ENCODE assay signal across 1 cellular context in the genomic region with DNA sequence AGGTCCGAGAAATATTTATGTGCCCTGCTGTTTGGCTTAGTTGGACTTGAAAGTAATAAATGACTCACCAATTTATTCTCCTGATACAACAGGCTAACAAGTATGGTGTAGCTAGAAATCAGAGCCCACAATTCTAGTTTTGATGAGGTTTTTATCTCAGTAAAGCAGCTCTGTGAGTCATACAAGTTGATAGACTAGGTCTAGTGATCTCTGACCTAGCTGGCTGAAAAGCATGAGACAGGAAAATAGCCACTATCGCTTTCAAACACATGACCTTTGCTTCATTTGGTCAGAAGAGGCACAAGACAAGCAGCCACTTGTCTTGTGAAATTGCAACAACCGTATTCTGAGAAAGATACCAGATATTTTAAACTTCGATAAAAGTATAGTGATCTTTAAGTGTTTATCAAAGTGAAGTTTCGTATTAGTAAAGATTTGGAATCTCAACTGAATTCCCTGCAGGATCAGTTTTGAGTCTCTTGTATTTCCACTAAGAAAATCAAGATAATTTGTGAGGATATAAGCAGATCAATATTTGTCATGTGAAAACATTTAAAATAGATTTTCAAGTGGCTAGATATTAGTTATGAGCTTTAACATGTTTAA.
TF ChIP-seq lines count a peak whose summit lies in the region.

No MANE protein-coding gene starts in this region.

TF ChIP-seq in HepG2, 621 proteins besides CTCF, POLR2A, EP300 and RAD21 (continued from another document and continues in another):
- TF ChIP-seq ZNF646 (CRISPR knock-in tag; IDR thresholded peaks at IDR 0.05) (peak; percentile 68; the same call in 1 of the 2 replicates), SIN3A (IDR thresholded peaks at IDR 0.05; ENCODE audit: borderline replicate concordance, low read depth, low read length) (no peak), MTA1 (CRISPR knock-in tag; IDR thresholded peaks at IDR 0.05; ENCODE audit: borderline replicate concordance) (no peak), ZFX (CRISPR knock-in tag; IDR thresholded peaks at IDR 0.05; ENCODE audit: low read depth) (no peak), ELF3 (CRISPR knock-in tag; IDR thresholded peaks at IDR 0.05) (no peak), SRF (IDR thresholded peaks at IDR 0.05; ENCODE audit: low read depth, low read length) (no peak), ZNF30 (CRISPR knock-in tag; IDR thresholded peaks at IDR 0.05) (no peak), ZNF331 (CRISPR knock-in tag; IDR thresholded peaks at IDR 0.05) (peak; percentile 70; the same call in 1 of the 2 replicates), ZNF253 (CRISPR knock-in tag; IDR thresholded peaks at IDR 0.05; ENCODE audit: borderline replicate concordance) (no peak), CBX1 (IDR thresholded peaks at IDR 0.05; ENCODE audit: low read depth) (no peak), MXI1 (IDR thresholded peaks at IDR 0.05; ENCODE audit: borderline replicate concordance, low read depth, low read length) (no peak), TMF1 (CRISPR knock-in tag; IDR thresholded peaks at IDR 0.05; ENCODE audit: low read depth) (no peak), ZNF160 (CRISPR knock-in tag; IDR thresholded peaks at IDR 0.05) (no peak), ARNT (IDR thresholded peaks at IDR 0.05) (no peak), RXRB (CRISPR knock-in tag; IDR thresholded peaks at IDR 0.05; ENCODE audit: borderline replicate concordance) (peak; percentile 89), SPEN (CRISPR knock-in tag; IDR thresholded peaks at IDR 0.05; ENCODE audit: low read depth) (no peak), BRF2 (CRISPR knock-in tag; IDR thresholded peaks at IDR 0.05) (no peak), SALL1 (CRISPR knock-in tag; IDR thresholded peaks at IDR 0.05) (peak; percentile 55; the same call in 1 of the 2 replicates), ZGPAT (CRISPR knock-in tag; IDR thresholded peaks at IDR 0.05) (peak; percentile 46), CBX2 (IDR thresholded peaks at IDR 0.05; ENCODE audit: low read depth, low read length) (no peak), CBX2 (CRISPR knock-in tag; IDR thresholded peaks at IDR 0.05; ENCODE audit: low read depth) (no peak), EZH2 (conservative IDR thresholded peaks at IDR 0.05; ENCODE audit: low read depth, low read length) (no peak), ZNF598 (CRISPR knock-in tag; IDR thresholded peaks at IDR 0.05; ENCODE audit: borderline replicate concordance) (no peak)
- TF ChIP-seq, protein P1, sequence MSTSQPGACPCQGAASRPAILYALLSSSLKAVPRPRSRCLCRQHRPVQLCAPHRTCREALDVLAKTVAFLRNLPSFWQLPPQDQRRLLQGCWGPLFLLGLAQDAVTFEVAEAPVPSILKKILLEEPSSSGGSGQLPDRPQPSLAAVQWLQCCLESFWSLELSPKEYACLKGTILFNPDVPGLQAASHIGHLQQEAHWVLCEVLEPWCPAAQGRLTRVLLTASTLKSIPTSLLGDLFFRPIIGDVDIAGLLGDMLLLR (CRISPR knock-in tag; IDR thresholded peaks at IDR 0.05) = no peak
- TF ChIP-seq, protein P2, sequence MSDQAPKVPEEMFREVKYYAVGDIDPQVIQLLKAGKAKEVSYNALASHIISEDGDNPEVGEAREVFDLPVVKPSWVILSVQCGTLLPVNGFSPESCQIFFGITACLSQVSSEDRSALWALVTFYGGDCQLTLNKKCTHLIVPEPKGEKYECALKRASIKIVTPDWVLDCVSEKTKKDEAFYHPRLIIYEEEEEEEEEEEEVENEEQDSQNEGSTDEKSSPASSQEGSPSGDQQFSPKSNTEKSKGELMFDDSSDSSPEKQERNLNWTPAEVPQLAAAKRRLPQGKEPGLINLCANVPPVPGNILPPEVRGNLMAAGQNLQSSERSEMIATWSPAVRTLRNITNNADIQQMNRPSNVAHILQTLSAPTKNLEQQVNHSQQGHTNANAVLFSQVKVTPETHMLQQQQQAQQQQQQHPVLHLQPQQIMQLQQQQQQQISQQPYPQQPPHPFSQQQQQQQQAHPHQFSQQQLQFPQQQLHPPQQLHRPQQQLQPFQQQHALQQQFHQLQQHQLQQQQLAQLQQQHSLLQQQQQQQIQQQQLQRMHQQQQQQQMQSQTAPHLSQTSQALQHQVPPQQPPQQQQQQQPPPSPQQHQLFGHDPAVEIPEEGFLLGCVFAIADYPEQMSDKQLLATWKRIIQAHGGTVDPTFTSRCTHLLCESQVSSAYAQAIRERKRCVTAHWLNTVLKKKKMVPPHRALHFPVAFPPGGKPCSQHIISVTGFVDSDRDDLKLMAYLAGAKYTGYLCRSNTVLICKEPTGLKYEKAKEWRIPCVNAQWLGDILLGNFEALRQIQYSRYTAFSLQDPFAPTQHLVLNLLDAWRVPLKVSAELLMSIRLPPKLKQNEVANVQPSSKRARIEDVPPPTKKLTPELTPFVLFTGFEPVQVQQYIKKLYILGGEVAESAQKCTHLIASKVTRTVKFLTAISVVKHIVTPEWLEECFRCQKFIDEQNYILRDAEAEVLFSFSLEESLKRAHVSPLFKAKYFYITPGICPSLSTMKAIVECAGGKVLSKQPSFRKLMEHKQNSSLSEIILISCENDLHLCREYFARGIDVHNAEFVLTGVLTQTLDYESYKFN (CRISPR knock-in tag; conservative IDR thresholded peaks at IDR 0.05) = peak; percentile 84
- TF ChIP-seq, protein P3, sequence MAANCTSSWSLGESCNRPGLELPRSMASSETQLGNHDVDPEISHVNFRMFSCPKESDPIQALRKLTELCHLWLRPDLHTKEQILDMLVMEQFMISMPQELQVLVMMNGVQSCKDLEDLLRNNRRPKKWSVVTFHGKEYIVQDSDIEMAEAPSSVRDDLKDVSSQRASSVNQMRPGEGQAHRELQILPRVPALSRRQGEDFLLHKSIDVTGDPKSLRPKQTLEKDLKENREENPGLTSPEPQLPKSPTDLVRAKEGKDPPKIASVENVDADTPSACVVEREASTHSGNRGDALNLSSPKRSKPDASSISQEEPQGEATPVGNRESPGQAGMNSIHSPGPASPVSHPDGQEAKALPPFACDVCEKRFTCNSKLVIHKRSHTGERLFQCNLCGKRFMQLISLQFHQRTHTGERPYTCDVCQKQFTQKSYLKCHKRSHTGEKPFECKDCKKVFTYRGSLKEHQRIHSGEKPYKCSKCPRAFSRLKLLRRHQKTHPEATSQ (CRISPR knock-in tag; IDR thresholded peaks at IDR 0.05; ENCODE audit: borderline replicate concordance) = no peak
- TF ChIP-seq, protein P4, sequence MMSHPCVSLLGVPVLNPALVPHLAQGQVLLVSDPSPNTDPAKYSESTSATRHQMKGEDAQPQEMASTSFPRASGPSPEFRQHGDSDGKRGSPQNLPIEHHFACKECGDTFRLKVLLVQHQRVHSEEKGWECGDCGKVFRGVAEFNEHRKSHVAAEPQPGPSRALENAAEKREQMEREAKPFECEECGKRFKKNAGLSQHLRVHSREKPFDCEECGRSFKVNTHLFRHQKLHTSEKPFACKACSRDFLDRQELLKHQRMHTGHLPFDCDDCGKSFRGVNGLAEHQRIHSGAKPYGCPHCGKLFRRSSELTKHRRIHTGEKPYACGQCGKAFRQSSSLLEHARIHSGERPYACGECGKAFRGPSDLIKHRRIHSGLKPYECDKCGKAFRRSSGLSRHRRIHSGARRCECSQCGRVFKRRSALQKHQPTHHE (CRISPR knock-in tag; IDR thresholded peaks at IDR 0.05; ENCODE audit: borderline replicate concordance) = no peak
- TF ChIP-seq, protein P5, sequence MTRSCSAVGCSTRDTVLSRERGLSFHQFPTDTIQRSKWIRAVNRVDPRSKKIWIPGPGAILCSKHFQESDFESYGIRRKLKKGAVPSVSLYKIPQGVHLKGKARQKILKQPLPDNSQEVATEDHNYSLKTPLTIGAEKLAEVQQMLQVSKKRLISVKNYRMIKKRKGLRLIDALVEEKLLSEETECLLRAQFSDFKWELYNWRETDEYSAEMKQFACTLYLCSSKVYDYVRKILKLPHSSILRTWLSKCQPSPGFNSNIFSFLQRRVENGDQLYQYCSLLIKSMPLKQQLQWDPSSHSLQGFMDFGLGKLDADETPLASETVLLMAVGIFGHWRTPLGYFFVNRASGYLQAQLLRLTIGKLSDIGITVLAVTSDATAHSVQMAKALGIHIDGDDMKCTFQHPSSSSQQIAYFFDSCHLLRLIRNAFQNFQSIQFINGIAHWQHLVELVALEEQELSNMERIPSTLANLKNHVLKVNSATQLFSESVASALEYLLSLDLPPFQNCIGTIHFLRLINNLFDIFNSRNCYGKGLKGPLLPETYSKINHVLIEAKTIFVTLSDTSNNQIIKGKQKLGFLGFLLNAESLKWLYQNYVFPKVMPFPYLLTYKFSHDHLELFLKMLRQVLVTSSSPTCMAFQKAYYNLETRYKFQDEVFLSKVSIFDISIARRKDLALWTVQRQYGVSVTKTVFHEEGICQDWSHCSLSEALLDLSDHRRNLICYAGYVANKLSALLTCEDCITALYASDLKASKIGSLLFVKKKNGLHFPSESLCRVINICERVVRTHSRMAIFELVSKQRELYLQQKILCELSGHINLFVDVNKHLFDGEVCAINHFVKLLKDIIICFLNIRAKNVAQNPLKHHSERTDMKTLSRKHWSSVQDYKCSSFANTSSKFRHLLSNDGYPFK (CRISPR knock-in tag; IDR thresholded peaks at IDR 0.05; ENCODE audit: borderline replicate concordance) = no peak
- TF ChIP-seq, protein P6, sequence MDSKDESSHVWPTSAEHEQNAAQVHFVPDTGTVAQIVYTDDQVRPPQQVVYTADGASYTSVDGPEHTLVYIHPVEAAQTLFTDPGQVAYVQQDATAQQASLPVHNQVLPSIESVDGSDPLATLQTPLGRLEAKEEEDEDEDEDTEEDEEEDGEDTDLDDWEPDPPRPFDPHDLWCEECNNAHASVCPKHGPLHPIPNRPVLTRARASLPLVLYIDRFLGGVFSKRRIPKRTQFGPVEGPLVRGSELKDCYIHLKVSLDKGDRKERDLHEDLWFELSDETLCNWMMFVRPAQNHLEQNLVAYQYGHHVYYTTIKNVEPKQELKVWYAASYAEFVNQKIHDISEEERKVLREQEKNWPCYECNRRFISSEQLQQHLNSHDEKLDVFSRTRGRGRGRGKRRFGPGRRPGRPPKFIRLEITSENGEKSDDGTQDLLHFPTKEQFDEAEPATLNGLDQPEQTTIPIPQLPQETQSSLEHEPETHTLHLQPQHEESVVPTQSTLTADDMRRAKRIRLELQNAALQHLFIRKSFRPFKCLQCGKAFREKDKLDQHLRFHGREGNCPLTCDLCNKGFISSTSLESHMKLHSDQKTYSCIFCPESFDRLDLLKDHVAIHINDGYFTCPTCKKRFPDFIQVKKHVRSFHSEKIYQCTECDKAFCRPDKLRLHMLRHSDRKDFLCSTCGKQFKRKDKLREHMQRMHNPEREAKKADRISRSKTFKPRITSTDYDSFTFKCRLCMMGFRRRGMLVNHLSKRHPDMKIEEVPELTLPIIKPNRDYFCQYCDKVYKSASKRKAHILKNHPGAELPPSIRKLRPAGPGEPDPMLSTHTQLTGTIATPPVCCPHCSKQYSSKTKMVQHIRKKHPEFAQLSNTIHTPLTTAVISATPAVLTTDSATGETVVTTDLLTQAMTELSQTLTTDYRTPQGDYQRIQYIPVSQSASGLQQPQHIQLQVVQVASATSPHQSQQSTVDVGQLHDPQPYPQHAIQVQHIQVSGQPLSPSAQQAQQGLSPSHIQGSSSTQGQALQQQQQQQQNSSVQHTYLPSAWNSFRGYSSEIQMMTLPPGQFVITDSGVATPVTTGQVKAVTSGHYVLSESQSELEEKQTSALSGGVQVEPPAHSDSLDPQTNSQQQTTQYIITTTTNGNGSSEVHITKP (CRISPR knock-in tag; IDR thresholded peaks at IDR 0.05; ENCODE audit: low read depth) = no peak
